17 cellular contexts compared by ENCODE assay signal in the genomic region with DNA sequence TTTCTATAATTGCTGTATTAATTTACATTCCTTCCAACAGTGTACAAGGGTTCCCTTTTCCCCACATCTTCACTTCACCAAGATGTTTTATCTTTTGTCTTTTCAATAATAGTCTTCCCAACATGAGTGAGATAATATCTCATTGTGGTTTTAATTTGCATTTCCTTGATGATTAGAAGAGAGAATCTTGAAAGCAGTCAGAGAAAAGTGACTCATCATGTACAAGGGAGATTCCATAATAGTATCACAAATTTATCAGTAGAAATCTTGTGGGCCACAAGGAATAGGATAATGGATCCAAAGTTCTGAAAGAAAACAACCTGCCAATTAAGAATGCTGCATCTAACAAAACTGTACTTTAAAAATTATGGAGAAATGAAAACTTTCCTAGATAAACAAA.
DNase-seq lines count a peak whose midpoint lies in the region; ATAC-seq and TF ChIP-seq lines count a peak whose summit lies in the region.
"Had no signal": no experiment of that assay in that cellular context is flagged by ENCODE, and none has a peak within 500 bp of the region (broad histone marks: within the 10 kb centered on the region; RNA-seq: fewer than 3 reads in every experiment).

No MANE protein-coding gene starts in this region.

- no peaks in the 10 kb centered on the region for H3K79me2 ChIP-seq in PC-3 (ENCODE audit: low read length)
- H3K79me2 ChIP-seq: hepatocyte had no signal

- H3K27ac ChIP-seq in PC-3 (ENCODE audit: low read length), result no peak overlapping the region
- H3K27ac ChIP-seq: hepatocyte, neural progenitor cell, SK-N-MC had no signal

- no peaks in the 10 kb centered on the region for H3K36me3 ChIP-seq in PC-3 (ENCODE audit: low read depth, low read length)
- H3K36me3 ChIP-seq: MG63, neural progenitor cell had no signal

- no peaks in the 10 kb centered on the region for H3K27me3 ChIP-seq in PC-3 (ENCODE audit: low read length)
- H3K27me3 ChIP-seq: hepatocyte, MG63, neural progenitor cell had no signal

- H3F3A ChIP-seq in PC-3 (ENCODE audit: low read length, unreplicated experiment), result no peaks in the 10 kb centered on the region

- DNase-seq in amniotic epithelial cell (ENCODE audit: low read depth) (peak; percentile 39), ecto neural progenitor cell (ENCODE audit: low spot score) (no peak), PC-3 (no peak), HK-2 (ENCODE audit: unreplicated experiment) (no peak), HuH-7.5 (ENCODE audit: low spot score) (no peak)
- DNase-seq: activated CD4-positive, CD25-positive, alpha-beta regulatory T cell treated with anti-CD3 and anti-CD28 coated beads, Interleukin-2, amount 50 U/mL, for 72 hours; activated gamma-delta T cell treated with Interleukin-2 at 50 U/mL for 16 hours; CD4-positive, CD25-positive, alpha-beta regulatory T cell; MG63 had no signal

- no peak for TF ChIP-seq CTCF in PC-3 (conservative IDR thresholded peaks at IDR 0.05; ENCODE audit: low read depth, low read length)

- H3K4me3 ChIP-seq in PC-3 (ENCODE audit: low read length), result no peak overlapping the region
- H3K4me3 ChIP-seq: hepatocyte, lung, MG63, neural progenitor cell, SK-N-MC had no signal

- POLR2A ChIA-PET in PC-3 (lab: Charles Lee; ENCODE audit: unreplicated experiment), result no interaction called here

- no peak overlapping the region for H2AFZ ChIP-seq in PC-3 (ENCODE audit: low read length)
- H2AFZ ChIP-seq: hepatocyte, neural progenitor cell had no signal

- H3K9me3 ChIP-seq in PC-3 (ENCODE audit: low read length), result no peaks in the 10 kb centered on the region
- H3K9me3 ChIP-seq: MG63 had no signal

- intact Hi-C loops in PC-3 (cut with micrococcal nuclease), result no loop called here

- H4K20me1 ChIP-seq in PC-3 (ENCODE audit: low read length), result no peaks in the 10 kb centered on the region

- ATAC-seq in GM18499 (IDR thresholded peaks at IDR 0.05; ENCODE audit: insufficient read depth, unreplicated experiment) (peak; percentile 83), GM19043 (IDR thresholded peaks at IDR 0.05; ENCODE audit: low read depth, unreplicated experiment) (peak; percentile 49), HG03159 (IDR thresholded peaks at IDR 0.05; ENCODE audit: unreplicated experiment) (peak; percentile 79), PC-3 (no peak)
- ATAC-seq: HCT116 had no signal

- H3K9me2 ChIP-seq in PC-3 (replicated peaks; ENCODE audit: low read length), result no peaks in the 10 kb centered on the region

- no peak overlapping the region for H3K9ac ChIP-seq in PC-3 (ENCODE audit: low read length)
- H3K9ac ChIP-seq: neural progenitor cell had no signal

- no peaks in the 10 kb centered on the region for H3K4me1 ChIP-seq in PC-3 (ENCODE audit: insufficient read depth, low read length)

- no peak overlapping the region for H3K4me2 ChIP-seq in PC-3 (ENCODE audit: low read length)
- H3K4me2 ChIP-seq: hepatocyte, neural progenitor cell had no signal

- CTCF ChIA-PET in PC-3 (lab: Charles Lee), result no interaction called here

- BruUV-seq in PC-3 (replicated peaks; lab: Mats Ljungman, UMichigan), result no TSS peak
